In the genomic region with DNA sequence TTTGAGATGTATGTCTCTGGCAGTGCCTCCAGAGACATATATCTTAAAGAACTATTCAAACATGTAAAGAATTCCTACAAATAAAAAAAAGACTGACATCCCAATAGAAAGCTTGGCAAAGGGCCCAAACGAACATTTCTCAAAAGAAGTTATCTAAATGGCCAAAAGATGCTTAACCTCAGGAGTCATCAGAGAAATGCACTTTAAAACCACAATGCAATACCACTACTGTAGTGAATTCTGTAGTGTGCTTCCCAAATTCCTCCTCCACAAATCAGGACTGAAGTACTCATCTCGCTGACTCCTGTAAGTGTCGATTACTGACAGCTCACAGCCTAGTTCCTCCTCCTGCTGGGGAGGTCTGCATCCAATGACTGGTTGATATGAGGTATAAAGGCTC, we compare ENCODE assay signal across 13 cellular contexts.
"Had no signal": no experiment of that assay in that cellular context is flagged by ENCODE, and none has a peak within 500 bp of the region (broad histone marks: within the 10 kb centered on the region; RNA-seq: fewer than 3 reads in every experiment).

No MANE protein-coding gene starts in this region.

- DNase-seq: activated CD4-positive, alpha-beta memory T cell treated with anti-CD3 and anti-CD28 coated beads for 36 hours; activated gamma-delta T cell treated with Interleukin-2 at 50 U/mL for 16 hours; activated naive CD8-positive, alpha-beta T cell treated with anti-CD3 and anti-CD28 coated beads for 36 hours; activated T-cell treated with anti-CD3 and anti-CD28 coated beads, Interleukin-2, amount 50 U/mL, for 48 hours; anterior cingulate cortex; erythroblast; glutamatergic neuron; immature natural killer cell; mucosa of descending colon; naive thymus-derived CD8-positive, alpha-beta T cell; right cardiac atrium; stimulated activated naive B cell treated with anti-CD40 and anti-IgM and Interleukin-4, amounts not matched to agents 10 μg/mL and 1 μg/mL and 100 μg/mL, for 72 hours; T1000 had no signal
